Comparison of ENCODE assay signal across 8 cellular contexts in the genomic region with DNA sequence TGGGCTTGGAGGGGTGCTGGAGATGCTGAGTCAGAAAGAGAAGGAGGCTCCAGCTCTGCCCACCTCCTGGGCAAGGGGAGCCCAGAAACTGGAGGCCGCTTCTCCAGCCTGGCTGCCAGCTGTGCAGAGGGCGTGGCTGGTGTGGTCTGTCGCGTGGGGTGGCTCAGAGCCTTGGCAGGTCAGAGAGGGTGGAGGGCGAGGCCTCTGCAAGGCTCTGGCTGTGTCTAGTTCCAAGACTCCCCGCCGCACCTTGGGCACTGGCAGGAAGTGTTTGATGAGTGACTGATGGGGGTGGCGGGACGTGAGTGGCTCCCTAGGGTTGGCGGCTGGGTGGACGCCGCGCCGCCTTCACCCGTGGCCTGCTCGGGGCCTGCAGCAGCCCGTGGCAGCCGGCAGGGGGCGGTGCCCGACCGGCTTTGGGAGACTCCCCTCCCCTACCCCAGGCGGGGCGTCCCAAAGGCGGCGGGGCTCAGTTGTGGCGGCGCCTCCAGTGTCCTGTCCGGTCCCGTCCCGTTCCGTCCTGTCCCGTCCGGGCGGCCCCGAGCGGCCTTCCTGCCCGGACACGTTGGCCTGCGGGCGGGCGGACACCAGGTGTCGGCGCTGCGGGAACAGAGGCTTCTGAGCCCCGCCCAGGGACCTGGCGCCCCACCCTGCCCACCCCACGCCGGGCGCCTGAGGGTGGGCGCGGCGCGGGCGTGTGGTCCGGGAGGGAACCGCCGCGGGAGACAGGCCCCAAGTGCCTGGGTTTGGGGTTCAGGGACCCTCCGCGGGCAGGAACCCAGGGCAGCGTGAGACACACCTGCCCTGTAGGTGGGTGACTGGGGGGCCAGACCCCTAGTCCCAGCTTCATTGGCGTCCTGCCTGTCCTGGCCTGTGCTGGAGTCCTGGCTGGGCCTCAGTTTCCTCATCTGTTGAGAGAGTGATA. TPM values are rescaled to one million over a fixed set of nuclear protein-coding genes. Genes with fewer than 3 reads are reported as not detected.
DNase-seq lines count a peak whose midpoint lies in the region; ATAC-seq and TF ChIP-seq lines count a peak whose summit lies in the region.

No MANE protein-coding gene starts in this region.

- 78 to 81% methylated on average over 9 to 62 of the region's 62 CpGs for WGBS in endodermal cell (ENCODE audit: insufficient coverage in 1 of 2, insufficient read length in 1 of 2), 2 experiments

- POLR2A ChIA-PET in activated CD8-positive, alpha-beta T cell treated with anti-CD3 and anti-CD28 coated beads, Interleukin-2, amount 10 ng/mL, durations not matched to agents 7 days and 5 days (lab: Charles Lee): no interaction called here

- CTCF ChIA-PET in activated CD8-positive, alpha-beta T cell treated with anti-CD3 and anti-CD28 coated beads, Interleukin-2, amount 10 ng/mL, durations not matched to agents 7 days and 5 days (lab: Charles Lee): interaction anchor here (1.7 kb wide), 1 partner anchor 127 kb away, joined by 6 read pairs; no protein-coding TSS in a partner anchor

- no peaks in the 10 kb centered on the region for H3K4me1 ChIP-seq in endodermal cell (ENCODE audit: control insufficient read depth, insufficient read depth, low read length)
- peaks cover 40% of the 10 kb centered on the region for H3K4me1 ChIP-seq in mucosa of descending colon (ENCODE audit: low read depth)

- H3K36me3 ChIP-seq in endodermal cell (ENCODE audit: control insufficient read depth, insufficient read depth, low read length) (no peaks in the 10 kb centered on the region), mucosa of descending colon (ENCODE audit: low read depth) (no peaks in the 10 kb centered on the region)

- no peaks in the 10 kb centered on the region for H3K9me3 Mint-ChIP-seq in activated CD8-positive, alpha-beta T cell treated with anti-CD3 and anti-CD28 coated beads, Interleukin-2, amount 10 ng/mL, durations not matched to agents 7 days and 5 days (ENCODE audit: insufficient read depth)
- no peaks in the 10 kb centered on the region for H3K9me3 Mint-ChIP-seq in endodermal cell

- H3K27me3 Mint-ChIP-seq in activated CD8-positive, alpha-beta T cell treated with anti-CD3 and anti-CD28 coated beads, Interleukin-2, amount 10 ng/mL, durations not matched to agents 7 days and 5 days (ENCODE audit: low read depth): peaks cover 7% of the 10 kb centered on the region
- H3K27me3 Mint-ChIP-seq in endodermal cell (ENCODE audit: insufficient read depth): no peaks in the 10 kb centered on the region

- intact Hi-C loops in mucosa of descending colon (cut with DNase I, micrococcal nuclease): loop anchor here in 1 of 2 donors (10.0 kb wide), 1 partner anchor 723 kb away; no protein-coding TSS in a partner anchor

- ATAC-seq in activated CD8-positive, alpha-beta T cell treated with anti-CD3 and anti-CD28 coated beads, Interleukin-2, amount 10 ng/mL, durations not matched to agents 7 days and 5 days: peak; percentile 78
- peak; percentile 45 for ATAC-seq in mucosa of descending colon
- no peak for ATAC-seq in HG02759 (IDR thresholded peaks at IDR 0.05; ENCODE audit: unreplicated experiment)
- no peak for ATAC-seq in HG02885 (IDR thresholded peaks at IDR 0.05; ENCODE audit: poor library complexity, unreplicated experiment)

- no peak overlapping the region for H3K27ac ChIP-seq in endodermal cell (ENCODE audit: low read depth, low read length)

- TF ChIP-seq CTCF in endodermal cell (conservative IDR thresholded peaks at IDR 0.05) (peak; percentile 99), mucosa of descending colon (IDR thresholded peaks at IDR 0.05) (peak; percentile 86)

- no peak overlapping the region for H3K9ac ChIP-seq in endodermal cell (ENCODE audit: extremely low read depth, low read length, poor library complexity, severe bottlenecking)

- peaks cover 20% of the 10 kb centered on the region for H3K4me1 Mint-ChIP-seq in activated CD8-positive, alpha-beta T cell treated with anti-CD3 and anti-CD28 coated beads, Interleukin-2, amount 10 ng/mL, durations not matched to agents 7 days and 5 days (ENCODE audit: low read depth)
- H3K4me1 Mint-ChIP-seq in endodermal cell: no peaks in the 10 kb centered on the region

- DNase-seq in ELF-1 (ENCODE audit: low read depth, low spot score) (peak; percentile 74), M059J (ENCODE audit: low read depth) (peak; percentile 59), endodermal cell (peak; percentile 95), mucosa of descending colon (peak; percentile 79 to 87 (median 86))
- DNase-seq in activated CD8-positive, alpha-beta T cell treated with anti-CD3 and anti-CD28 coated beads, Interleukin-2, amount 10 ng/mL, durations not matched to agents 7 days and 5 days: peak; percentile 74
- peak; percentile 53 for DNase-seq in stimulated activated CD8-positive, alpha-beta memory T cell treated with anti-CD3 and anti-CD28 coated beads, Interleukin-4, amount 100 ng/mL, for 24 hours (ENCODE audit: low read depth)

- H3K36me3 Mint-ChIP-seq in activated CD8-positive, alpha-beta T cell treated with anti-CD3 and anti-CD28 coated beads, Interleukin-2, amount 10 ng/mL, durations not matched to agents 7 days and 5 days (ENCODE audit: low read depth): no peaks in the 10 kb centered on the region
- H3K36me3 Mint-ChIP-seq in endodermal cell (ENCODE audit: low read depth): no peaks in the 10 kb centered on the region

- no peak overlapping the region for H3K4me3 Mint-ChIP-seq in activated CD8-positive, alpha-beta T cell treated with anti-CD3 and anti-CD28 coated beads, Interleukin-2, amount 10 ng/mL, durations not matched to agents 7 days and 5 days
- peak overlapping the region; percentile 22 for H3K4me3 Mint-ChIP-seq in endodermal cell

- no peaks in the 10 kb centered on the region for H3K27me3 ChIP-seq in endodermal cell (ENCODE audit: control insufficient read depth, insufficient read depth, low read length, poor library complexity, severe bottlenecking)

- peak overlapping the region; percentile 11 for H3K27ac Mint-ChIP-seq in activated CD8-positive, alpha-beta T cell treated with anti-CD3 and anti-CD28 coated beads, Interleukin-2, amount 10 ng/mL, durations not matched to agents 7 days and 5 days
- H3K27ac Mint-ChIP-seq in endodermal cell: no peak overlapping the region

- H3K9me3 ChIP-seq in endodermal cell (ENCODE audit: control insufficient read depth, low read length): no peaks in the 10 kb centered on the region
- H3K9me3 ChIP-seq in mucosa of descending colon: no peaks in the 10 kb centered on the region

- H3K4me3 ChIP-seq in endodermal cell (ENCODE audit: low read length): no peak overlapping the region
- H3K4me3 ChIP-seq in mucosa of descending colon: no peak overlapping the region

RNA-seq across cellular contexts. Expression of gene KRT80, which starts 39.7 kb away (rescaled TPM):
- 36.6 and 52.7 TPM in 2 replicates for total RNA-seq in M059J (2014; rRNA removed; shearing (Covaris generic))
- total RNA-seq in activated CD8-positive, alpha-beta T cell treated with anti-CD3 and anti-CD28 coated beads, Interleukin-2, amount 10 ng/mL, durations not matched to agents 7 days and 5 days: not detected
- total RNA-seq in endodermal cell (under 1 TPM; 0.07 to 0.09 TPM), mucosa of descending colon (under 1 TPM in 1 of 3 donors, not detected in 2; 0.06 TPM)
- polyA plus RNA-seq in endodermal cell (2013, experiment 1 of 2): 0.11 TPM
- polyA plus RNA-seq in endodermal cell (2013, experiment 2 of 2): 0.08 TPM

Comparison
In these comparisons a context has a peak if more than half of its experiments do, and no peak if none do; other contexts are left out.
1. ATAC-seq: peak in activated CD8-positive, alpha-beta T cell treated with anti-CD3 and anti-CD28 coated beads, Interleukin-2, amount 10 ng/mL, durations not matched to agents 7 days and 5 days (single experiment) and mucosa of descending colon (single experiment); none in HG02759 (single experiment) and HG02885 (single experiment).
2. RNA of gene KRT80, which starts 39.7 kb away (total RNA-seq): 36.6 to 52.7 TPM in M059J; 0.07 to 0.09 TPM in endodermal cell, 0.06 TPM in mucosa of descending colon and not detected in activated CD8-positive, alpha-beta T cell treated with anti-CD3 and anti-CD28 coated beads, Interleukin-2, amount 10 ng/mL, durations not matched to agents 7 days and 5 days; every median in the first group is over 10 times any median in the second.
3. Peak in every context shown above with its lines, with median percentiles within 50 percentile points of each other: DNase-seq.